ENCODE assay signal across 15 cellular contexts in the genomic region with DNA sequence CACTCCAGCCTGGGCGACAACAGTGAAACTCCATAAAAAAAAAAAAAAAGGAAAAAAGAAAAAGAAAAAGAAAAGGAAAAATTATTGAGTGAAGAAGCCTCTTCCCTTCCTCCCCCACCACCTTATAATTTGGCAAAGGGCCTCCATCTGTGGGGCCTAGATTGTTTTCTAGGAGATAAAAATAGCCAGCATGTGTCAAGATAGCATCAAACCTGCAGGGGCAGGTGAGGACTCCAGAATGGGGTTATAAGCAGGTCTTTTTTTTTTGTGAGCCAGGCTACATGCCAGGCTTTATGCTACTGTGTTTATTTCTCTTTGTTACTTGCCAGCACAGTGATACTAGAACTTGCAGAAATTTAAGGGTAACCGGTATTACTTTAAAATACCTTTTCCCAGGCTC. TPM values are rescaled to one million over a fixed set of nuclear protein-coding genes. Genes with fewer than 3 reads are reported as not detected.
DNase-seq lines count a peak whose midpoint lies in the region; ATAC-seq and TF ChIP-seq lines count a peak whose summit lies in the region.
"Had no signal": no experiment of that assay in that cellular context is flagged by ENCODE, and none has a peak within 500 bp of the region (broad histone marks: within the 10 kb centered on the region; RNA-seq: fewer than 3 reads in every experiment).

No MANE protein-coding gene starts in this region.

- H3K27me3 ChIP-seq in SU-DHL-6 (ENCODE audit: low read length): no peaks in the 10 kb centered on the region
- H3K27me3 ChIP-seq in psoas muscle (ENCODE audit: insufficient read depth in 3 of 3, low read length in 2 of 3): no peaks in the 10 kb centered on the region
- H3K27me3 ChIP-seq: BLaER1 had no signal

- 70 to 78% (median 72%) methylated on average over 2 of the region's 2 CpGs for WGBS in psoas muscle, 3 donors

- peak; percentile 61 to 83 (median 70) for ATAC-seq in psoas muscle
- ATAC-seq in GM18517 (IDR thresholded peaks at IDR 0.05; ENCODE audit: unreplicated experiment): no peak
- ATAC-seq in HG03571 (IDR thresholded peaks at IDR 0.05; ENCODE audit: unreplicated experiment): no peak
- ATAC-seq in GM19395 (IDR thresholded peaks at IDR 0.05; ENCODE audit: unreplicated experiment): no peak
- ATAC-seq: Panc1 had no signal

- peak; percentile 17 for DNase-seq in NCI-H2029 (lab: John Stamatoyannopoulos, UW)
- no peak for DNase-seq in NCI-H2029 treated with DMSO at 0.1 percent for 48 hours (lab: John Stamatoyannopoulos, UW)
- peak; percentile 44 for DNase-seq in NCI-H1105 treated with DMSO at 0.1 percent for 48 hours (lab: John Stamatoyannopoulos, UW)
- no peak for DNase-seq in psoas muscle
- DNase-seq: 8988T, H9, IMR-90, NCI-H526 treated with DMSO at 0.1 percent for 48 hours, SHP77 treated with DMSO at 0.1 percent for 48 hours had no signal

- H3K27ac ChIP-seq in SU-DHL-6 (ENCODE audit: low read depth, low read length) (peak overlapping the region; percentile 5; the same call in 1 of the 2 replicates), psoas muscle (peak overlapping the region; percentile 24)
- H3K27ac ChIP-seq: BLaER1 had no signal

- H3K9ac ChIP-seq in SU-DHL-6 (ENCODE audit: low read length): no peak overlapping the region
- H3K9ac ChIP-seq: BLaER1 had no signal

- H4K20me1 ChIP-seq in SU-DHL-6 (ENCODE audit: low read depth, low read length): no peaks in the 10 kb centered on the region
- H4K20me1 ChIP-seq: BLaER1 had no signal

- no peaks in the 10 kb centered on the region for H3F3A ChIP-seq in SU-DHL-6 (ENCODE audit: insufficient read depth)

- H3K4me3 ChIP-seq in SU-DHL-6 (ENCODE audit: insufficient read depth, low read length, poor library complexity, severe bottlenecking) (no peak overlapping the region), psoas muscle (no peak overlapping the region)
- H3K4me3 ChIP-seq: BLaER1 had no signal

- H3K79me2 ChIP-seq in SU-DHL-6 (ENCODE audit: insufficient read depth, low read length): no peaks in the 10 kb centered on the region

- H3K4me1 ChIP-seq in psoas muscle: peaks cover 14% of the 10 kb centered on the region

- H3K9me2 ChIP-seq in SU-DHL-6 (replicated peaks; ENCODE audit: insufficient read depth, low read length): no peaks in the 10 kb centered on the region

- H3K9me3 ChIP-seq in SU-DHL-6 (ENCODE audit: insufficient read depth, low read length) (no peaks in the 10 kb centered on the region), psoas muscle (no peaks in the 10 kb centered on the region)
- H3K9me3 ChIP-seq: BLaER1 had no signal

- TF ChIP-seq CTCF in SU-DHL-6 (IDR thresholded peaks at IDR 0.05; ENCODE audit: insufficient read depth, low read length, poor library complexity, severe bottlenecking) (no peak), psoas muscle (IDR thresholded peaks at IDR 0.05) (no peak)

- intact Hi-C loops in psoas muscle (cut with DNase I): no loop called here

- no peak overlapping the region for H2AFZ ChIP-seq in SU-DHL-6 (ENCODE audit: low read depth, low read length, severe bottlenecking)

- no peaks in the 10 kb centered on the region for H3K36me3 ChIP-seq in SU-DHL-6 (ENCODE audit: low read length)
- peaks cover 0 to 18% of the 10 kb centered on the region in 2 donors for H3K36me3 ChIP-seq in psoas muscle (ENCODE audit: insufficient read depth in 1 of 2, low read depth in 1 of 2)

- peak overlapping the region; percentile 4 for H3K4me2 ChIP-seq in SU-DHL-6 (ENCODE audit: low read depth, low read length, poor library complexity, severe bottlenecking)
- H3K4me2 ChIP-seq: BLaER1 had no signal

RNA-seq across cellular contexts. Expression of gene TRIM13, which starts 11.7 kb away (rescaled TPM):
- 10 to 100 TPM; 14.8 to 25.9 (median 23.0) TPM for total RNA-seq in psoas muscle
- 10 to 100 TPM; 14.7 to 20.6 (median 18.3) TPM for polyA plus RNA-seq in psoas muscle

RNA-seq across cellular contexts. Expression of gene KCNRG, which starts 30.1 kb away (rescaled TPM):
- under 1 TPM in 3 of 4 donors, not detected in 1; 0.46 to 0.73 (median 0.60) TPM for total RNA-seq in psoas muscle
- polyA plus RNA-seq in psoas muscle: under 1 TPM in 2 of 3 donors, not detected in 1; 0.31 to 0.66 TPM

RNA-seq across cellular contexts. Expression of gene SPRYD7, which starts 49.0 kb away (rescaled TPM):
- total RNA-seq in psoas muscle: 10 to 100 TPM; 12.3 to 23.8 (median 17.4) TPM
- 10 to 100 TPM in 1 of 3 donors, 1 to 10 TPM in 2; 4.7 to 16.4 (median 7.4) TPM for polyA plus RNA-seq in psoas muscle

Comparison
In these comparisons a context has a peak if more than half of its experiments do, and no peak if none do; other contexts are left out.
1. DNase-seq: peak in NCI-H2029 (single experiment) and NCI-H1105 treated with DMSO at 0.1 percent for 48 hours (single experiment); none in NCI-H2029 treated with DMSO at 0.1 percent for 48 hours (single experiment) and psoas muscle (0 of 2).
2. ATAC-seq: peak in psoas muscle (4 of 4); none in GM18517 (single experiment), HG03571 (single experiment) and GM19395 (single experiment).